12 cellular contexts compared by ENCODE assay signal in genomic region chr19:16095071-16095571, GRCh38. TPM values are rescaled to one million over a fixed set of nuclear protein-coding genes. Genes with fewer than 3 reads are reported as not detected.
DNase-seq lines count a peak whose midpoint lies in the region; ATAC-seq lines count a peak whose summit lies in the region.
"Had no signal": no experiment of that assay in that cellular context is flagged by ENCODE, and none has a peak within 500 bp of the region (broad histone marks: within the 10 kb centered on the region; RNA-seq: fewer than 3 reads in every experiment).

No MANE protein-coding gene starts in this region.

- peak; percentile 46 for DNase-seq in stimulated activated CD4-positive, alpha-beta T cell treated with anti-CD3 and anti-CD28 coated beads, Interleukin-15, amount 100 ng/mL, for 24 hours
- DNase-seq in stimulated activated CD4-positive, alpha-beta T cell treated with anti-CD3 and anti-CD28 coated beads, Interleukin-12 subunit alpha, Interleukin-12 subunit beta, amount 100 ng/mL, for 4 hours, result no peak
- no peak for DNase-seq in central memory CD8-positive, alpha-beta T cell (ENCODE audit: low spot score in 2 of 2)
- DNase-seq in naive thymus-derived CD8-positive, alpha-beta T cell, result peak in 4 of 10 donors; percentile 36 to 64 (median 47)
- DNase-seq in DMS153 (lab: John Stamatoyannopoulos, UW) (no peak), midbrain (lab: John Stamatoyannopoulos, UW) (no peak), putamen (ENCODE audit: low spot score) (no peak)
- DNase-seq: head of caudate nucleus had no signal

- no peak overlapping the region for H3K4me3 Mint-ChIP-seq in central memory CD8-positive, alpha-beta T cell
- peak overlapping the region; percentile 30 to 82 (median 69) for H3K4me3 Mint-ChIP-seq in naive thymus-derived CD8-positive, alpha-beta T cell

- H3K27me3 Mint-ChIP-seq in central memory CD8-positive, alpha-beta T cell, result no peaks in the 10 kb centered on the region
- no peaks in the 10 kb centered on the region for H3K27me3 Mint-ChIP-seq in naive thymus-derived CD8-positive, alpha-beta T cell
- H3K27me3 Mint-ChIP-seq: IgD-negative memory B cell had no signal

- peak overlapping the region; percentile 65 for H3K27ac Mint-ChIP-seq in central memory CD8-positive, alpha-beta T cell (ENCODE audit: low read depth)
- H3K27ac Mint-ChIP-seq in naive thymus-derived CD8-positive, alpha-beta T cell, result peak overlapping the region; percentile 77 to 96 (median 88)

- POLR2A ChIA-PET in naive thymus-derived CD8-positive, alpha-beta T cell (lab: Charles Lee), result interaction anchor here (0.6 to 3.8 kb wide), 12 partner anchors 9 to 277 kb away, joined by 3 to 31 read pairs (median 4); partner anchors contain the start of gene AP1M1

- H3K4me1 Mint-ChIP-seq in central memory CD8-positive, alpha-beta T cell, result peaks cover 24% of the 10 kb centered on the region
- peaks cover 17 to 41% (median 33%) of the 10 kb centered on the region in 4 donors for H3K4me1 Mint-ChIP-seq in naive thymus-derived CD8-positive, alpha-beta T cell

- H3K36me3 Mint-ChIP-seq in central memory CD8-positive, alpha-beta T cell (ENCODE audit: insufficient read depth), result peaks cover 90% of the 10 kb centered on the region
- H3K36me3 Mint-ChIP-seq in naive thymus-derived CD8-positive, alpha-beta T cell, result peaks cover 0 to 88% (median 34%) of the 10 kb centered on the region in 3 donors

- H3K9me3 Mint-ChIP-seq in central memory CD8-positive, alpha-beta T cell, result no peaks in the 10 kb centered on the region
- H3K9me3 Mint-ChIP-seq in naive thymus-derived CD8-positive, alpha-beta T cell, result no peaks in the 10 kb centered on the region
- H3K9me3 Mint-ChIP-seq: IgD-negative memory B cell had no signal

- ATAC-seq in central memory CD8-positive, alpha-beta T cell (replicated peaks; ENCODE audit: extremely low read depth, poor library complexity, severe bottlenecking), result no peak
- ATAC-seq in naive thymus-derived CD8-positive, alpha-beta T cell, result peak; percentile 78 to 82
- no peak for ATAC-seq in GM18519 (IDR thresholded peaks at IDR 0.05; ENCODE audit: low FRiP score, unreplicated experiment)
- ATAC-seq: pancreas had no signal

RNA-seq across cellular contexts. Expression of gene RAB8A, which starts 16.6 kb away (rescaled TPM):
- total RNA-seq in naive thymus-derived CD8-positive, alpha-beta T cell, result 10 to 100 TPM; 66.5 to 88.3 TPM
- 10 to 100 TPM; 65.6 to 69.8 (median 66.1) TPM for polyA plus RNA-seq in naive thymus-derived CD8-positive, alpha-beta T cell

RNA-seq across cellular contexts. Expression of gene TPM4, which starts 18.8 kb away (rescaled TPM):
- 10 to 100 TPM; 57.8 to 60.4 TPM for total RNA-seq in naive thymus-derived CD8-positive, alpha-beta T cell
- 10 to 100 TPM; 27.4 to 30.8 (median 29.3) TPM for polyA plus RNA-seq in naive thymus-derived CD8-positive, alpha-beta T cell

RNA-seq across cellular contexts. Expression of gene HSH2D, which starts 48.4 kb away (rescaled TPM):
- total RNA-seq in naive thymus-derived CD8-positive, alpha-beta T cell, result 10 to 100 TPM; 20.5 to 25.2 TPM
- polyA plus RNA-seq in naive thymus-derived CD8-positive, alpha-beta T cell, result 1 to 10 TPM; 6.5 to 9.8 (median 6.7) TPM
- total RNA-seq: NCI-H460 had no signal

Comparison
In these comparisons a context has a peak if more than half of its experiments do, and no peak if none do; other contexts are left out.
1. ATAC-seq: peak in naive thymus-derived CD8-positive, alpha-beta T cell (2 of 2); none in central memory CD8-positive, alpha-beta T cell (single experiment) and GM18519 (single experiment).